Comparison of ENCODE assay signal across 17 cellular contexts in genomic region chr10:133071801-133072595, GRCh38.
DNase-seq lines count a peak whose midpoint lies in the region; TF ChIP-seq lines count a peak whose summit lies in the region.
"Had no signal": no experiment of that assay in that cellular context is flagged by ENCODE, and none has a peak within 500 bp of the region (broad histone marks: within the 10 kb centered on the region; RNA-seq: fewer than 3 reads in every experiment).

No MANE protein-coding gene starts in this region.

- DNase-seq in NCI-H146 (lab: John Stamatoyannopoulos, UW) (peak; percentile 9), NCI-H146 treated with DMSO at 0.1 percent for 48 hours (lab: John Stamatoyannopoulos, UW; ENCODE audit: unreplicated experiment) (no peak), NB4 (ENCODE audit: low read depth) (peak; percentile 21), islet precursor cell (peak; percentile 66), DMS 273 treated with DMSO at 0.1 percent for 48 hours (lab: John Stamatoyannopoulos, UW) (no peak), RWPE1 (ENCODE audit: low spot score) (no peak), kidney glomerular epithelial cell (lab: John Stamatoyannopoulos, UW) (no peak)
- DNase-seq: HCEC 1CT, NCI-H187, NCI-H2171, NCI-H82, Peyer's patch, SHP77 treated with DMSO at 0.1 percent for 48 hours, SW 1271 had no signal

- peak overlapping the region in 5 of 11 experiments; percentile 11 to 62 (median 57); a peak in 6 of 22 replicates for H3K9ac ChIP-seq in BLaER1 treated with 17β-estradiol and CSF1 and Interleukin-3, amounts not matched to agents 10 nM and 100 nM

- CTCF ChIA-PET in RWPE1 (lab: Yijun Ruan, JAX) = no interaction called here

- TF ChIP-seq POLR2A in NB4 (IDR thresholded peaks at IDR 0.05; ENCODE audit: extremely low read depth, insufficient read length) = no peak

- peaks cover 0 to 23% (median 0%) of the 10 kb centered on the region in 11 experiments; a peak in 4 of 22 replicates for H3K27me3 ChIP-seq in BLaER1 treated with 17β-estradiol and CSF1 and Interleukin-3, amounts not matched to agents 10 nM and 100 nM
- H3K27me3 ChIP-seq: Peyer's patch had no signal

- TF ChIP-seq CTCF in NB4 (IDR thresholded peaks at IDR 0.05; ENCODE audit: low read depth, low read length) (no peak), RWPE1 (conservative IDR thresholded peaks at IDR 0.05; ENCODE audit: low read depth) (no peak)

- H3K4me2 ChIP-seq in BLaER1 treated with 17β-estradiol and CSF1 and Interleukin-3, amounts not matched to agents 10 nM and 100 nM = peak overlapping the region; percentile 14 to 98 (median 85); a peak in 21 of 22 replicates

- POLR2A ChIA-PET in RWPE1 (lab: Yijun Ruan, JAX; ENCODE audit: low non-redundant PET) = no interaction called here

- H3K36me3 ChIP-seq in BLaER1 treated with 17β-estradiol and CSF1 and Interleukin-3, amounts not matched to agents 10 nM and 100 nM = no peaks in the 10 kb centered on the region
- H3K36me3 ChIP-seq: Peyer's patch had no signal

- peaks cover 0 to 7% (median 0%) of the 10 kb centered on the region in 11 experiments; a peak in 1 of 22 replicates for H3K9me3 ChIP-seq in BLaER1 treated with 17β-estradiol and CSF1 and Interleukin-3, amounts not matched to agents 10 nM and 100 nM (replicated peaks in 1 of 11)
- H3K9me3 ChIP-seq: Peyer's patch had no signal

- H4K20me1 ChIP-seq in BLaER1 treated with 17β-estradiol and CSF1 and Interleukin-3, amounts not matched to agents 10 nM and 100 nM = peaks cover 0 to 66% (median 0%) of the 10 kb centered on the region in 11 experiments; a peak in 7 of 22 replicates

- H3K4me1 ChIP-seq in BLaER1 treated with 17β-estradiol and CSF1 and Interleukin-3, amounts not matched to agents 10 nM and 100 nM = peaks cover 17 to 58% (median 48%) of the 10 kb centered on the region in 10 experiments
- H3K4me1 ChIP-seq: Peyer's patch had no signal

- H3K27ac ChIP-seq in BLaER1 treated with 17β-estradiol and CSF1 and Interleukin-3, amounts not matched to agents 10 nM and 100 nM = peak overlapping the region in 3 of 11 experiments; percentile 22 to 40 (median 31); a peak in 2 of 22 replicates
- H3K27ac ChIP-seq in RWPE1 = no peak overlapping the region
- H3K27ac ChIP-seq: C4-2B, Peyer's patch had no signal

- peak overlapping the region in 1 of 10 experiments; percentile 9; a peak in 2 of 20 replicates for H3K4me3 ChIP-seq in BLaER1 treated with 17β-estradiol and CSF1 and Interleukin-3, amounts not matched to agents 10 nM and 100 nM
- no peak overlapping the region for H3K4me3 ChIP-seq in NB4 (ENCODE audit: low read depth, low read length)
- H3K4me3 ChIP-seq: K562, Peyer's patch had no signal

Comparison
In these comparisons a context has a peak if more than half of its experiments do, and no peak if none do; other contexts are left out.
1. DNase-seq: peak in NCI-H146 (single experiment), NB4 (single experiment) and islet precursor cell (single experiment); none in NCI-H146 treated with DMSO at 0.1 percent for 48 hours (single experiment), DMS 273 treated with DMSO at 0.1 percent for 48 hours (single experiment), RWPE1 (single experiment) and kidney glomerular epithelial cell (single experiment).